In the genomic region with DNA sequence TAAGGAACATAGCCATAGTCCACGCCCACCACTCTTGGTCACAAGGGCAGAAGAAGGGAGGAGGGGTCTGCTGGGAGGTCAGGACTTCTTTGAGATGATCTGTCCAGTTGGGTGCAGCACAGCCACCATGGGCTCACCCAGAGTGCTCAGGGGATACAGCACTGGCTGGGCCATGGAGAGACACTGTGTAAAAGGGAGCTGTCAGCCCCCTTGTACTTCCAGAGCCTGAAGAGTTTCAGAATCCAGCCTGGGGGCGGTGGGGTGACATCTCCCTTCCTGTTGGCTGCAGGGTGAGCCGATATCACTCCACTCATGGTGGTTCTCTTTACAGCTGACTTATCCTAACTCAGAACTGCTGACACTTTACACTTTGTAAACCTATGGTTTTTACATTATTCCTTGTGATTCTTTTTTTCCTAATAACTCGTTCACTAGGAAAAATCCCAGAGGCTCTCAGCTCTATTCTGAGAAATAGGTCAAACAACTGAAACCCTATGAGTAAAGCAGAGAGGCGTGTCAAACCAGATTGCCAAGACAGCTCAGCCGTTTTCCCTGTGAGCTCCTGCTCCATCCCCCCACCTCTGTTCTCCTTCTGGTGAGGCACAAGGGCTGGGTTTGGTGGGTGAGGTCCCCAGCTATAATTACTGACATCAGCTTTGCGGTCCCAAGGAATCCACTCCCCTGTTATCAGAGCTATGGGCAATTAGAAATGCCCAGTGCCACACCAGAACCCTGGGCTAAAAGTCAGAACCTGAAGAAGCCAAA, we compare ENCODE assay signal across 10 cellular contexts. TPM values are rescaled to one million over a fixed set of nuclear protein-coding genes. Genes with fewer than 3 reads are reported as not detected.
DNase-seq lines count a peak whose midpoint lies in the region; ATAC-seq and TF ChIP-seq lines count a peak whose summit lies in the region.
"Had no signal": no experiment of that assay in that cellular context is flagged by ENCODE, and none has a peak within 500 bp of the region (broad histone marks: within the 10 kb centered on the region; RNA-seq: fewer than 3 reads in every experiment).

No MANE protein-coding gene starts in this region.

- peaks cover 14 to 29% (median 23%) of the 10 kb centered on the region in 4 donors for H3K36me3 ChIP-seq in sigmoid colon

- H3K27me3 ChIP-seq in sigmoid colon, result no peaks in the 10 kb centered on the region

- no peak overlapping the region for H3K4me3 Mint-ChIP-seq in activated T-helper 17 cell treated with anti-CD3 and anti-CD28 coated beads, Interleukin-2, amount 50 U/mL, for 72 hours

- no peak overlapping the region for H3K4me3 ChIP-seq in sigmoid colon

- no peaks in the 10 kb centered on the region for H3K9me3 ChIP-seq in sigmoid colon

- in situ Hi-C loops in G401 (cut with HindIII; ENCODE audit: low sequenced_read_pairs), result no loop called here

- no peak for TF ChIP-seq CTCF in sigmoid colon (IDR thresholded peaks at IDR 0.05)

- H3K27ac Mint-ChIP-seq in activated T-helper 17 cell treated with anti-CD3 and anti-CD28 coated beads, Interleukin-2, amount 50 U/mL, for 72 hours, result no peak overlapping the region
- H3K27ac Mint-ChIP-seq: activated naive CD4-positive, alpha-beta T cell treated with anti-CD3 and anti-CD28 coated beads, Interleukin-2, amount 50 U/mL, for 72 hours had no signal

- WGBS in sigmoid colon, 2 donors, result 25 to 59% methylated on average over 7 of the region's 7 CpGs

- peaks cover 39% of the 10 kb centered on the region for H3K36me3 Mint-ChIP-seq in activated T-helper 17 cell treated with anti-CD3 and anti-CD28 coated beads, Interleukin-2, amount 50 U/mL, for 72 hours (ENCODE audit: low read depth)

- no peaks in the 10 kb centered on the region for H3K9me3 Mint-ChIP-seq in activated T-helper 17 cell treated with anti-CD3 and anti-CD28 coated beads, Interleukin-2, amount 50 U/mL, for 72 hours

- H3K27me3 Mint-ChIP-seq in activated T-helper 17 cell treated with anti-CD3 and anti-CD28 coated beads, Interleukin-2, amount 50 U/mL, for 72 hours, result no peaks in the 10 kb centered on the region

- ATAC-seq in activated T-helper 17 cell treated with anti-CD3 and anti-CD28 coated beads, Interleukin-2, amount 50 U/mL, for 72 hours (replicated peaks), result peak; percentile 12
- no peak for ATAC-seq in GM18498 (IDR thresholded peaks at IDR 0.05; ENCODE audit: unreplicated experiment)
- ATAC-seq: activated naive CD4-positive, alpha-beta T cell treated with anti-CD3 and anti-CD28 coated beads, Interleukin-2, amount 50 U/mL, for 72 hours had no signal

- peaks cover 0 to 33% (median 24%) of the 10 kb centered on the region in 4 donors for H3K4me1 ChIP-seq in sigmoid colon

- peaks cover 22% of the 10 kb centered on the region for H3K4me1 Mint-ChIP-seq in activated T-helper 17 cell treated with anti-CD3 and anti-CD28 coated beads, Interleukin-2, amount 50 U/mL, for 72 hours

- TF ChIP-seq EP300 in sigmoid colon (IDR thresholded peaks at IDR 0.05), result no peak

- peak overlapping the region; percentile 57 to 77 (median 62) for H3K27ac ChIP-seq in sigmoid colon
- H3K27ac ChIP-seq: HL-60 had no signal

- TF ChIP-seq POLR2A in sigmoid colon (IDR thresholded peaks at IDR 0.05), result no peak

- intact Hi-C loops in sigmoid colon (cut with DNase I), result loop anchor here (5.0 kb wide), 1 partner anchor 35 kb away; the partner anchor contains the start of gene URGCP

- DNase-seq in G401 (ENCODE audit: low spot score) (peak; percentile 57), foreskin melanocyte (peak; percentile 57), sigmoid colon (peak; percentile 81), GDM1 (lab: John Stamatoyannopoulos, UW) (no peak), SHP77 treated with DMSO at 0.1 percent for 48 hours (lab: John Stamatoyannopoulos, UW) (no peak)
- DNase-seq in effector CD4-positive, alpha-beta T cell, result no peak

RNA-seq across cellular contexts. Expression of gene MRPS24, which starts 3.3 kb away (rescaled TPM):
- total RNA-seq in G401 (2014; rRNA removed; shearing (Covaris generic)), result 143 and 192 TPM in 2 replicates
- 100 to 1,000 TPM in 1 of 2 donors, 10 to 100 TPM in 1; 68.0 to 113 TPM for total RNA-seq in activated T-helper 17 cell treated with anti-CD3 and anti-CD28 coated beads, Interleukin-2, amount 50 U/mL, for 72 hours
- 100 to 1,000 TPM; 105 to 148 (median 125) TPM for total RNA-seq in sigmoid colon
- 100 to 1,000 TPM; 145 to 177 (median 170) TPM for polyA plus RNA-seq in sigmoid colon

RNA-seq across cellular contexts. Expression of gene URGCP, which starts 33.8 kb away (rescaled TPM):
- total RNA-seq in G401 (2014; rRNA removed; shearing (Covaris generic)), result 30.9 and 39.4 TPM in 2 replicates
- 10 to 100 TPM; 19.0 to 27.5 TPM for total RNA-seq in activated T-helper 17 cell treated with anti-CD3 and anti-CD28 coated beads, Interleukin-2, amount 50 U/mL, for 72 hours
- 10 to 100 TPM; 18.4 to 32.7 (median 24.0) TPM for total RNA-seq in sigmoid colon
- polyA plus RNA-seq in sigmoid colon, result 10 to 100 TPM; 18.0 to 28.8 (median 21.5) TPM

RNA-seq across cellular contexts. Expression of gene UBE2D4, which starts 53.7 kb away (rescaled TPM):
- total RNA-seq in G401 (2014; rRNA removed; shearing (Covaris generic)), result 7.0 and 14.7 TPM in 2 replicates
- total RNA-seq in activated T-helper 17 cell treated with anti-CD3 and anti-CD28 coated beads, Interleukin-2, amount 50 U/mL, for 72 hours, result 1 to 10 TPM; 3.0 to 8.3 TPM
- total RNA-seq in sigmoid colon, result 10 to 100 TPM; 24.0 to 37.1 (median 28.5) TPM
- polyA plus RNA-seq in sigmoid colon, result 10 to 100 TPM in 2 of 3 donors, 1 to 10 TPM in 1; 7.5 to 14.1 (median 13.8) TPM

Comparison
In these comparisons a context has a peak if more than half of its experiments do, and no peak if none do; other contexts are left out.
1. DNase-seq: peak in G401 (single experiment), foreskin melanocyte (single experiment) and sigmoid colon (single experiment); none in GDM1 (single experiment), effector CD4-positive, alpha-beta T cell (single experiment) and SHP77 treated with DMSO at 0.1 percent for 48 hours (single experiment).